In genomic region chrX:49155900-49156837, GRCh38 we compare ENCODE assay signal across 6 cellular contexts. TPM values are rescaled to one million over a fixed set of nuclear protein-coding genes. Genes with fewer than 3 reads are reported as not detected.
DNase-seq lines count a peak whose midpoint lies in the region; TF ChIP-seq lines count a peak whose summit lies in the region.

No MANE protein-coding gene starts in this region.

- CTCF ChIA-PET in activated CD4-positive, alpha-beta memory T cell treated with anti-CD3 and anti-CD28 coated beads for 36 hours (lab: Charles Lee) = interaction anchor here (0.5 to 1.4 kb wide), 20 partner anchors 8 to 1558 kb away, joined by 3 to 12 read pairs (median 3); partner anchors contain the start of gene PLP2

- H2AFZ ChIP-seq in GM23248 = peak overlapping the region; percentile 80

- H3K79me2 ChIP-seq in GM23248 (ENCODE audit: insufficient read depth) = no peaks in the 10 kb centered on the region

- intact Hi-C loops in activated CD4-positive, alpha-beta memory T cell treated with anti-CD3 and anti-CD28 coated beads for 36 hours (cut with micrococcal nuclease) = loop anchor here (5.0 kb wide), 2 partner anchors 34 to 54 kb away; partner anchors contain the start of gene GPKOW
- intact Hi-C loops in sigmoid colon (cut with DNase I) = loop anchor here (2.0 to 5.0 kb wide), 2 partner anchors 34 to 45 kb away; partner anchors contain the start of genes GPKOW and SYP

- H3K4me3 ChIP-seq in GM23248 = peak overlapping the region; percentile 70
- peak overlapping the region; percentile 59 for H3K4me3 ChIP-seq in fibroblast of the aortic adventitia (ENCODE audit: low read depth, low read length)
- H3K4me3 ChIP-seq in sigmoid colon = peak overlapping the region; percentile 43 to 56 (median 51)

- H3K4me3 Mint-ChIP-seq in activated CD4-positive, alpha-beta memory T cell treated with anti-CD3 and anti-CD28 coated beads for 36 hours = peak overlapping the region; percentile 86

- peak; percentile 44 for TF ChIP-seq CTCF in fibroblast of the aortic adventitia (IDR thresholded peaks at IDR 0.05; ENCODE audit: insufficient read depth, low read length)
- TF ChIP-seq CTCF in sigmoid colon (IDR thresholded peaks at IDR 0.05) = peak; percentile 32 to 67 (median 62)

- no peaks in the 10 kb centered on the region for H3K9me3 Mint-ChIP-seq in activated CD4-positive, alpha-beta memory T cell treated with anti-CD3 and anti-CD28 coated beads for 36 hours

- peaks cover 11% of the 10 kb centered on the region for H3K4me1 Mint-ChIP-seq in activated CD4-positive, alpha-beta memory T cell treated with anti-CD3 and anti-CD28 coated beads for 36 hours (ENCODE audit: low read depth)

- H3K27ac Mint-ChIP-seq in activated CD4-positive, alpha-beta memory T cell treated with anti-CD3 and anti-CD28 coated beads for 36 hours = peak overlapping the region; percentile 97

- H3K9me2 ChIP-seq in GM23248 (ENCODE audit: insufficient read depth) = no peaks in the 10 kb centered on the region

- no peaks in the 10 kb centered on the region for H3K27me3 Mint-ChIP-seq in activated CD4-positive, alpha-beta memory T cell treated with anti-CD3 and anti-CD28 coated beads for 36 hours

- peak overlapping the region; percentile 90 for H3K4me2 ChIP-seq in GM23248 (ENCODE audit: unreplicated experiment)

- peak overlapping the region; percentile 99 for H3K27ac ChIP-seq in GM23248
- H3K27ac ChIP-seq in sigmoid colon = peak overlapping the region; percentile 92 to 97 (median 94)

- in situ Hi-C loops in GM23248 (cut with MboI) = no loop called here

- H3K4me1 ChIP-seq in GM23248 (ENCODE audit: insufficient read depth) (peaks cover 4% of the 10 kb centered on the region; the same call in 1 of the 2 replicates), sigmoid colon (no peaks in the 10 kb centered on the region)

- WGBS in GM23248 (ENCODE audit: low coverage in 1 of 2, low lambda C conversion rate in 2 of 2, missing lambda C conversion rate in 2 of 2), 2 experiments = 0 to 1% methylated on average over 18 to 22 of the region's 65 CpGs
- 2 to 3% methylated on average over 65 of the region's 65 CpGs for WGBS in sigmoid colon, 2 donors

- no peak for TF ChIP-seq EP300 in sigmoid colon (IDR thresholded peaks at IDR 0.05)

- no peaks in the 10 kb centered on the region for H3K9me3 ChIP-seq in GM23248 (ENCODE audit: low read depth)
- no peaks in the 10 kb centered on the region for H3K9me3 ChIP-seq in sigmoid colon

- no peaks in the 10 kb centered on the region for H3K36me3 Mint-ChIP-seq in activated CD4-positive, alpha-beta memory T cell treated with anti-CD3 and anti-CD28 coated beads for 36 hours

- POLR2A ChIA-PET in activated CD4-positive, alpha-beta memory T cell treated with anti-CD3 and anti-CD28 coated beads for 36 hours (lab: Charles Lee) = interaction anchor here (0.7 to 1.0 kb wide), 2 partner anchors 10 to 37 kb away, joined by 4 read pairs; no protein-coding TSS in a partner anchor

- H4K20me1 ChIP-seq in GM23248 (ENCODE audit: insufficient read depth) = no peaks in the 10 kb centered on the region

- peak overlapping the region; percentile 97 for H3K9ac ChIP-seq in GM23248

- no peaks in the 10 kb centered on the region for H3F3A ChIP-seq in GM23248 (ENCODE audit: insufficient read depth)

- DNase-seq in CD1c-positive myeloid dendritic cell (ENCODE audit: extremely low spot score) (peak; percentile 87), GM23248 (peak; percentile 95), NCI-H1930 (lab: John Stamatoyannopoulos, UW) (peak; percentile 70 to 83), fibroblast of the aortic adventitia (ENCODE audit: low read depth) (peak; percentile 84), sigmoid colon (peak; percentile 96)
- peak; percentile 89 for DNase-seq in activated CD4-positive, alpha-beta memory T cell treated with anti-CD3 and anti-CD28 coated beads for 36 hours

- H3K27me3 ChIP-seq in GM23248 (replicated peaks; ENCODE audit: insufficient read depth) (no peaks in the 10 kb centered on the region), sigmoid colon (no peaks in the 10 kb centered on the region)

- H3K36me3 ChIP-seq in GM23248 (ENCODE audit: low read depth) (no peaks in the 10 kb centered on the region), sigmoid colon (no peaks in the 10 kb centered on the region)

- peak in 1 of 2 donors; percentile 22 for TF ChIP-seq POLR2A in sigmoid colon (IDR thresholded peaks at IDR 0.05)

RNA-seq across cellular contexts. Expression of gene MAGIX, which starts 6.4 kb away (rescaled TPM):
- total RNA-seq in GM23248 (2014; rRNA removed; shearing (Covaris generic)) = 1.3 and 8.0 TPM in 2 replicates
- polyA plus RNA-seq in GM23248 (2016; fragmentation: Nextera tagmentation; extraction: Ambion mirVana) (1.1 and 1.5 TPM in 2 replicates), sigmoid colon (10 to 100 TPM in 2 of 3 donors, 1 to 10 TPM in 1; 7.7 to 24.0 (median 13.6) TPM)
- 1 to 10 TPM in 1 of 2 experiments, under 1 TPM in 1; 0.87 to 1.0 TPM for total RNA-seq in activated CD4-positive, alpha-beta memory T cell treated with anti-CD3 and anti-CD28 coated beads for 36 hours
- total RNA-seq in fibroblast of the aortic adventitia (ENCODE audit: low replicate concordance) (1.7 and 2.9 TPM in 2 replicates), sigmoid colon (1 to 10 TPM; 1.4 to 3.1 (median 1.8) TPM)

RNA-seq across cellular contexts. Expression of gene PLP2, which starts 15.5 kb away (rescaled TPM):
- 62.3 and 62.5 TPM in 2 replicates for total RNA-seq in GM23248 (2014; rRNA removed; shearing (Covaris generic))
- polyA plus RNA-seq in GM23248 (2016; fragmentation: Nextera tagmentation; extraction: Ambion mirVana) (204 and 209 TPM in 2 replicates), sigmoid colon (100 to 1,000 TPM in 1 of 3 donors, 10 to 100 TPM in 2; 61.7 to 185 (median 88.9) TPM)
- total RNA-seq in activated CD4-positive, alpha-beta memory T cell treated with anti-CD3 and anti-CD28 coated beads for 36 hours = 100 to 1,000 TPM; 222 to 234 TPM
- total RNA-seq in fibroblast of the aortic adventitia (ENCODE audit: low replicate concordance) (8.7 and 93.2 TPM in 2 replicates), sigmoid colon (10 to 100 TPM; 39.0 to 65.1 (median 48.9) TPM)

RNA-seq across cellular contexts. Expression of gene PRICKLE3, which starts 30.0 kb away (rescaled TPM):
- 9.0 and 10.8 TPM in 2 replicates for total RNA-seq in GM23248 (2014; rRNA removed; shearing (Covaris generic))
- polyA plus RNA-seq in GM23248 (2016; fragmentation: Nextera tagmentation; extraction: Ambion mirVana) (5.1 TPM in 2 replicates), sigmoid colon (1 to 10 TPM; 4.8 to 9.8 (median 6.0) TPM)
- total RNA-seq in activated CD4-positive, alpha-beta memory T cell treated with anti-CD3 and anti-CD28 coated beads for 36 hours = 10 to 100 TPM; 18.1 to 20.1 TPM
- total RNA-seq in fibroblast of the aortic adventitia (ENCODE audit: low replicate concordance) (2.9 and 5.0 TPM in 2 replicates), sigmoid colon (10 to 100 TPM in 2 of 4 donors, 1 to 10 TPM in 2; 7.7 to 13.0 (median 10.4) TPM)

RNA-seq across cellular contexts. Expression of gene GPKOW, which starts 32.6 kb away (rescaled TPM):
- 19.7 and 22.4 TPM in 2 replicates for total RNA-seq in GM23248 (2014; rRNA removed; shearing (Covaris generic))
- polyA plus RNA-seq in GM23248 (2016; fragmentation: Nextera tagmentation; extraction: Ambion mirVana) = 20.9 and 23.8 TPM in 2 replicates
- total RNA-seq in activated CD4-positive, alpha-beta memory T cell treated with anti-CD3 and anti-CD28 coated beads for 36 hours = 10 to 100 TPM; 22.0 to 22.6 TPM
- 12.5 and 18.2 TPM in 2 replicates for total RNA-seq in fibroblast of the aortic adventitia (ENCODE audit: low replicate concordance)
- total RNA-seq in sigmoid colon = 10 to 100 TPM; 14.4 to 25.0 (median 23.6) TPM
- 10 to 100 TPM; 23.4 to 24.6 (median 24.3) TPM for polyA plus RNA-seq in sigmoid colon

RNA-seq across cellular contexts. Expression of gene SYP, which starts 43.8 kb away (rescaled TPM):
- 0.54 TPM in 1 of 2 replicates, not detected in the other for total RNA-seq in GM23248 (2014; rRNA removed; shearing (Covaris generic))
- polyA plus RNA-seq in GM23248 (2016; fragmentation: Nextera tagmentation; extraction: Ambion mirVana) (0.23 TPM in 1 of 2 replicates, not detected in the other), sigmoid colon (10 to 100 TPM in 1 of 3 donors, 1 to 10 TPM in 2; 1.2 to 20.2 (median 1.4) TPM)
- 1 to 10 TPM; 5.3 to 5.4 TPM for total RNA-seq in activated CD4-positive, alpha-beta memory T cell treated with anti-CD3 and anti-CD28 coated beads for 36 hours
- total RNA-seq in fibroblast of the aortic adventitia (ENCODE audit: low replicate concordance) (0.16 and 0.18 TPM in 2 replicates), sigmoid colon (10 to 100 TPM in 2 of 4 donors, 1 to 10 TPM in 2; 4.1 to 14.6 (median 10.9) TPM)

Comparison
In these comparisons a context has a peak if more than half of its experiments do, and no peak if none do; other contexts are left out.
1. Peak in every context shown above with its lines: DNase-seq, H3K4me3 ChIP-seq and H3K27ac ChIP-seq.